1 cellular context compared by ENCODE assay signal in genomic region chr14:75196468-75196867, GRCh38.
TF ChIP-seq lines count a peak whose summit lies in the region.

No MANE protein-coding gene starts in this region.

TF ChIP-seq in HepG2, 621 proteins besides CTCF, POLR2A, EP300 and RAD21 (continued from another document and continues in another):
- TF ChIP-seq SIX1 (CRISPR knock-in tag; IDR thresholded peaks at IDR 0.05; ENCODE audit: borderline replicate concordance): peak; percentile 78; the same call in 1 of the 2 replicates
- TF ChIP-seq MAZ (IDR thresholded peaks at IDR 0.05; ENCODE audit: borderline replicate concordance, low read depth, low read length): no peak
- TF ChIP-seq MAZ (CRISPR knock-in tag; IDR thresholded peaks at IDR 0.05; ENCODE audit: low read depth): peak; percentile 48; the same call in 1 of the 2 replicates
- peak; percentile 52; the same call in 1 of the 2 replicates for TF ChIP-seq UBTF (CRISPR knock-in tag; IDR thresholded peaks at IDR 0.05)
- peak; percentile 66 for TF ChIP-seq HNF4A (CRISPR knock-in tag; IDR thresholded peaks at IDR 0.05)
- TF ChIP-seq ZNF574 (CRISPR knock-in tag; IDR thresholded peaks at IDR 0.05): peak; percentile 43; the same call in 1 of the 2 replicates
- peak; percentile 35; the same call in 1 of the 2 replicates for TF ChIP-seq KDM3A (CRISPR knock-in tag; IDR thresholded peaks at IDR 0.05; ENCODE audit: low read depth)
- TF ChIP-seq HIC2 (CRISPR knock-in tag; IDR thresholded peaks at IDR 0.05; ENCODE audit: low read depth): peak; percentile 90
- TF ChIP-seq SP4 (CRISPR knock-in tag; IDR thresholded peaks at IDR 0.05): 0 out of 2 replicates have a peak, but pooled peaks have one; percentile 34
- peak; percentile 85; the same call in 1 of the 2 replicates for TF ChIP-seq IKZF5 (CRISPR knock-in tag; IDR thresholded peaks at IDR 0.05)
- peak; percentile 99 for TF ChIP-seq FOXA3 (CRISPR knock-in tag; IDR thresholded peaks at IDR 0.05)
- TF ChIP-seq ZNF407 (CRISPR knock-in tag; IDR thresholded peaks at IDR 0.05; ENCODE audit: not compliant biosample characterization): no peak
- peak; percentile 91 for TF ChIP-seq SALL1 (CRISPR knock-in tag; IDR thresholded peaks at IDR 0.05)
- no peak for TF ChIP-seq ZKSCAN5 (CRISPR knock-in tag; IDR thresholded peaks at IDR 0.05)
- TF ChIP-seq ASH2L (IDR thresholded peaks at IDR 0.05; ENCODE audit: insufficient read length, low read depth, low read length): no peak
- TF ChIP-seq SP5 (CRISPR knock-in tag; IDR thresholded peaks at IDR 0.05; ENCODE audit: borderline replicate concordance, low read depth): peak; percentile 85; the same call in 1 of the 2 replicates
- no peak for TF ChIP-seq ZBTB49 (CRISPR knock-in tag; IDR thresholded peaks at IDR 0.05; ENCODE audit: borderline replicate concordance)
- TF ChIP-seq ERF (CRISPR knock-in tag; IDR thresholded peaks at IDR 0.05): peak; percentile 100
- TF ChIP-seq ZNF317 (CRISPR knock-in tag; IDR thresholded peaks at IDR 0.05): peak; percentile 35; the same call in 1 of the 2 replicates
- no peak; the same call in 1 of the 2 replicates for TF ChIP-seq GMEB1 (CRISPR knock-in tag; IDR thresholded peaks at IDR 0.05; ENCODE audit: borderline replicate concordance)
- TF ChIP-seq PATZ1 (CRISPR knock-in tag; IDR thresholded peaks at IDR 0.05): peak; percentile 96
- TF ChIP-seq TARDBP (CRISPR knock-in tag; IDR thresholded peaks at IDR 0.05): peak; percentile 83
- no peak for TF ChIP-seq GRHL1 (CRISPR knock-in tag; conservative IDR thresholded peaks at IDR 0.05)
- TF ChIP-seq MIER3 (CRISPR knock-in tag; IDR thresholded peaks at IDR 0.05; ENCODE audit: borderline replicate concordance): peak; percentile 86; the same call in 1 of the 2 replicates
- peak; percentile 44; the same call in 1 of the 2 replicates for TF ChIP-seq MAX (IDR thresholded peaks at IDR 0.05)
- TF ChIP-seq GABPB1 (CRISPR knock-in tag; IDR thresholded peaks at IDR 0.05): peak; percentile 55
